Comparison of ENCODE assay signal across 1 cellular context in the genomic region with DNA sequence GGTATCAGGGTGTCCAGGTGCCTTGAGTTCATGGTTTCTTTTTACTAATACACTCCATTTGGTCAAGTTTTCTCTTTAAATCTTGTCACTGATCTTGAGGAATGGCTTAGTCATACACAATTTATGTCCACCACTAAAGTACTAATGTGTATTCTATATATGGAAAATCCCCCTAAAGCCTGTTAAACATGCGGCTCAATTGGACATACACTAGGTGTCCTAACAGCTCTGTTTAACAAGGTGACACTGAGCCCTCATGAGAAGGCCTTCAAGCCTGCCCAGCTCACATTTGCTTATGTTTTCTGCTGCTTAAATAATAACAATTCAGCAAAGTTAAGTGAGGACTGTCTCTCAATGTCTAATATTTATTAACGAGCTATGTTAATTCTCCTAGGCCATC.
TF ChIP-seq lines count a peak whose summit lies in the region.

No MANE protein-coding gene starts in this region.

TF ChIP-seq in SK-N-SH treated with all-trans-retinoic acid at 6 μM for 48 hours, 23 proteins besides CTCF, POLR2A, EP300 and RAD21 (continued from another document):
- no peak for TF ChIP-seq ZFP30 (CRISPR knock-in tag; IDR thresholded peaks at IDR 0.05)
- no peak for TF ChIP-seq ZNF8 (CRISPR knock-in tag; IDR thresholded peaks at IDR 0.05)
- TF ChIP-seq, protein P1, sequence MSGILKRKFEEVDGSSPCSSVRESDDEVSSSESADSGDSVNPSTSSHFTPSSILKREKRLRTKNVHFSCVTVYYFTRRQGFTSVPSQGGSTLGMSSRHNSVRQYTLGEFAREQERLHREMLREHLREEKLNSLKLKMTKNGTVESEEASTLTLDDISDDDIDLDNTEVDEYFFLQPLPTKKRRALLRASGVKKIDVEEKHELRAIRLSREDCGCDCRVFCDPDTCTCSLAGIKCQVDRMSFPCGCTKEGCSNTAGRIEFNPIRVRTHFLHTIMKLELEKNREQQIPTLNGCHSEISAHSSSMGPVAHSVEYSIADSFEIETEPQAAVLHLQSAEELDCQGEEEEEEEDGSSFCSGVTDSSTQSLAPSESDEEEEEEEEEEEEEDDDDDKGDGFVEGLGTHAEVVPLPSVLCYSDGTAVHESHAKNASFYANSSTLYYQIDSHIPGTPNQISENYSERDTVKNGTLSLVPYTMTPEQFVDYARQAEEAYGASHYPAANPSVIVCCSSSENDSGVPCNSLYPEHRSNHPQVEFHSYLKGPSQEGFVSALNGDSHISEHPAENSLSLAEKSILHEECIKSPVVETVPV (CRISPR knock-in tag; IDR thresholded peaks at IDR 0.05): no peak
- no peak for TF ChIP-seq BACH2 (CRISPR knock-in tag; IDR thresholded peaks at IDR 0.05; ENCODE audit: borderline replicate concordance)
- TF ChIP-seq TCF4 (CRISPR knock-in tag; IDR thresholded peaks at IDR 0.05; ENCODE audit: borderline replicate concordance): no peak
- no peak for TF ChIP-seq GLIS3 (CRISPR knock-in tag; IDR thresholded peaks at IDR 0.05)
- no peak for TF ChIP-seq ZFP3 (CRISPR knock-in tag; IDR thresholded peaks at IDR 0.05)
- no peak for TF ChIP-seq ZC3H10 (CRISPR knock-in tag; IDR thresholded peaks at IDR 0.05)
- no peak for TF ChIP-seq ZNF70 (CRISPR knock-in tag; IDR thresholded peaks at IDR 0.05)
- no peak for TF ChIP-seq ESRRG (CRISPR knock-in tag; IDR thresholded peaks at IDR 0.05)
- TF ChIP-seq ZNF565 (CRISPR knock-in tag; conservative IDR thresholded peaks at IDR 0.05; ENCODE audit: low read depth): no peak
- TF ChIP-seq CSDC2 (CRISPR knock-in tag; IDR thresholded peaks at IDR 0.05): no peak
- no peak for TF ChIP-seq OSR1 (CRISPR knock-in tag; IDR thresholded peaks at IDR 0.05)
